Comparison of ENCODE assay signal across 1 cellular context in the genomic region with DNA sequence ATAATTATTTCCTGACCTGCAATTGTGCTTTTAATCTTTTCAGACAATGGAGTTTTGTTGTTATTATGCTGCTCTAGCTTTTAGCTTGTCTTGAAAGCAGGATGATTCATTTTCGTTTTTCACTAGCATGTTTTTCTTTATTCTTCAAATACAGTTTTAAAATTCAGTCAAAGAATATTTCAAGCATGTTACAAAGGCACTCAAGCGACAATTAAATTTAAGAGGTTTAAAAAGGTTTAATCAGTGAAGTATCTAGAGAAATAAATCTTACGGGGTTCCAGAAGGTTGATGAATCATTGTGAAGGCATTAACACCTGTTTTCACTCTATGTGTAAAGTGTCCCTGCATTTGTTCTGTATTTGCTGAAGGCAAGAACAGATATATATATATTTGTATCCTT.
TF ChIP-seq lines count a peak whose summit lies in the region.

No MANE protein-coding gene starts in this region.

TF ChIP-seq in SK-N-SH, 30 proteins besides CTCF, POLR2A, EP300 and RAD21 (continued from another document):
- TF ChIP-seq CHD2 (IDR thresholded peaks at IDR 0.05; ENCODE audit: low read length, partially characterized antibody) = no peak
- TF ChIP-seq TAF1 (IDR thresholded peaks at IDR 0.05; ENCODE audit: borderline replicate concordance, low read depth, low read length) = no peak
